In the genomic region with DNA sequence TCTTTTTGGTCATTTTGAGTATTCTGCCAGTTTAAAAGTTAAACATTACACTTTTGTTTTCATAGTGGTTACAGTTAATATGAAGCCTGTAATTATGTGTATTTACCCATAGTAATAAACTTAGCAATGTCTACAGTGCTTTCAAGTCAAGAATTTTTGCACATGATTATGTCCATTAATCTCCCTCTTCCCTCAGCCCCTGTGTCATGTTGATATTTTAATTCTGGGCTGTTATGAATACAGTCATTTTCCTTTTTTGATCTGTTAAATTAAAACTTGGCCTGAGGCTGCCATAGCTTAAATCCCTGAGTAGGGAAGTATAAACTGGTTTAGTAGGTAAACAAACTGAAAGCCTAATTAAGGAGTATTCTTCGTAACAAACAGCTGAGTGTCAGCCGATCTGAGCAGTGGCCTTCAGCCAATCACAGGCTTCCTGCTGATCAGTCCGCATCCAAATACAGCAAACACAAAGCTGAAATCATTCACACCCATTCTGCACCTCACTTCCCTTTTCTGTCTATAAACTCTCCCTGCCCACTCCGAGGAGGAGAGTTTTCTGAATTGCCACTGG, we compare ENCODE assay signal across 8 cellular contexts. TPM values are rescaled to one million over a fixed set of nuclear protein-coding genes. Genes with fewer than 3 reads are reported as not detected.
DNase-seq lines count a peak whose midpoint lies in the region; ATAC-seq, FAIRE-seq and TF ChIP-seq lines count a peak whose summit lies in the region.
"Had no signal": no experiment of that assay in that cellular context is flagged by ENCODE, and none has a peak within 500 bp of the region (broad histone marks: within the 10 kb centered on the region; RNA-seq: fewer than 3 reads in every experiment).

No MANE protein-coding gene starts in this region.

- peak overlapping the region; percentile 49 for H3K4me2 ChIP-seq in osteoblast (ENCODE audit: insufficient read depth, low read length)

- H3K36me3 ChIP-seq in bronchial epithelial cell (ENCODE audit: control insufficient read depth, insufficient read depth, low read length), result no peaks in the 10 kb centered on the region
- no peaks in the 10 kb centered on the region for H3K36me3 ChIP-seq in osteoblast (ENCODE audit: insufficient read depth, low read length)
- H3K36me3 ChIP-seq: Peyer's patch had no signal

- H3K27me3 ChIP-seq in bronchial epithelial cell (ENCODE audit: control insufficient read depth, insufficient read depth, low read length) (no peaks in the 10 kb centered on the region), osteoblast (ENCODE audit: insufficient read depth, low read length) (peaks cover 10% of the 10 kb centered on the region)
- H3K27me3 ChIP-seq: Peyer's patch had no signal

- FAIRE-seq in bronchial epithelial cell (lab: Jason Lieb, UNC), result no peak

- TF ChIP-seq CTCF in bronchial epithelial cell (IDR thresholded peaks at IDR 0.05; ENCODE audit: insufficient read depth, low read length, severe bottlenecking) (no peak), osteoblast (IDR thresholded peaks at IDR 0.05; ENCODE audit: extremely low read depth, low read depth, low read length) (no peak)

- no peak overlapping the region for H3K4me3 ChIP-seq in bronchial epithelial cell (ENCODE audit: low read depth, low read length)
- H3K4me3 ChIP-seq in osteoblast (ENCODE audit: insufficient read depth, low read length), result peak overlapping the region; percentile 50
- H3K4me3 ChIP-seq: Peyer's patch had no signal

- H2AFZ ChIP-seq in osteoblast (ENCODE audit: low read length), result peak overlapping the region; percentile 84

- DNase-seq in NCI-H1048 (lab: John Stamatoyannopoulos, UW) (peak; percentile 39), bronchial epithelial cell (ENCODE audit: low read depth) (peak; percentile 81), osteoblast (ENCODE audit: insufficient read length, low spot score, missing footprints) (no peak), retina (no peak), mesenteric fat pad (ENCODE audit: low spot score) (no peak)

- no peaks in the 10 kb centered on the region for H3K9me3 ChIP-seq in osteoblast (ENCODE audit: low read depth, low read length)
- H3K9me3 ChIP-seq: Peyer's patch had no signal

- H3K4me1 ChIP-seq in osteoblast (ENCODE audit: insufficient read depth, low read length), result no peaks in the 10 kb centered on the region
- H3K4me1 ChIP-seq: Peyer's patch had no signal

- no peaks in the 10 kb centered on the region for H3K79me2 ChIP-seq in osteoblast (ENCODE audit: insufficient read depth, low read length)

- no peaks in the 10 kb centered on the region for H4K20me1 ChIP-seq in osteoblast (ENCODE audit: insufficient read depth, low read length)

- no peak overlapping the region for H3K27ac ChIP-seq in osteoblast (ENCODE audit: low read depth, low read length)
- H3K27ac ChIP-seq: Peyer's patch had no signal

- ATAC-seq in GM18873 (IDR thresholded peaks at IDR 0.05; ENCODE audit: low FRiP score, unreplicated experiment) (peak; percentile 90), HG02642 (IDR thresholded peaks at IDR 0.05; ENCODE audit: poor library complexity, unreplicated experiment) (peak; percentile 98)

RNA-seq across cellular contexts. Expression of a gene that starts 9.5 kb away (rescaled TPM):
- 47.9 and 61.6 TPM in 2 replicates for total RNA-seq in bronchial epithelial cell
- 22.1 and 25.7 TPM in 2 replicates for total RNA-seq in osteoblast
- 47.7 TPM for total RNA-seq in mesenteric fat pad

RNA-seq across cellular contexts. Expression of a gene that starts 30.9 kb away (rescaled TPM):
- 32.3 and 40.5 TPM in 2 replicates for total RNA-seq in bronchial epithelial cell
- total RNA-seq in osteoblast, result 23.5 and 29.5 TPM in 2 replicates
- total RNA-seq in mesenteric fat pad, result 49.1 TPM

RNA-seq across cellular contexts. Expression of a gene that starts 43.6 kb away (rescaled TPM):
- under 0.01 TPM in 2 replicates for total RNA-seq in bronchial epithelial cell
- 0.29 TPM in 1 of 2 replicates, not detected in the other for total RNA-seq in osteoblast
- 1.0 TPM for total RNA-seq in mesenteric fat pad
- total RNA-seq: Peyer's patch had no signal

Comparison
In these comparisons a context has a peak if more than half of its experiments do, and no peak if none do; other contexts are left out.
1. DNase-seq: peak in NCI-H1048 (single experiment) and bronchial epithelial cell (single experiment); none in osteoblast (single experiment), retina (single experiment) and mesenteric fat pad (single experiment).